In genomic region chr4:183517781-183518180, GRCh38 we compare ENCODE assay signal across 21 cellular contexts.
"Had no signal": no experiment of that assay in that cellular context is flagged by ENCODE, and none has a peak within 500 bp of the region (broad histone marks: within the 10 kb centered on the region; RNA-seq: fewer than 3 reads in every experiment).

No MANE protein-coding gene starts in this region.

- H3K9me3 ChIP-seq: colonic mucosa, esophagus squamous epithelium, left ventricle myocardium inferior, lower lobe of right lung, psoas muscle, right lobe of liver, suprapubic skin, thyroid gland had no signal

- DNase-seq: colonic mucosa; dermis blood vessel endothelial cell; esophagus squamous epithelium; foreskin keratinocyte; immature natural killer cell; kidney; left cardiac atrium; left ventricle myocardium inferior; lower lobe of right lung; midbrain; naive B cell; occipital lobe; psoas muscle; retina; right lobe of liver; stimulated activated CD4-positive, alpha-beta T cell treated with anti-CD3 and anti-CD28 coated beads, Interleukin-4, amount 100 ng/mL, for 1 hour; stimulated activated CD8-positive, alpha-beta memory T cell treated with anti-CD3 and anti-CD28 coated beads, Interleukin-4, amount 100 ng/mL, for 48 hours; stimulated activated naive CD8-positive, alpha-beta T cell treated with anti-CD3 and anti-CD28 coated beads, Interleukin-15, Interleukin-2, amounts not matched to agents 100 U/mL and 50 U/mL, for 24 hours; thyroid gland had no signal

- H3K27ac ChIP-seq: colonic mucosa, esophagus squamous epithelium, foreskin keratinocyte, left ventricle myocardium inferior, lower lobe of right lung, psoas muscle, right lobe of liver, suprapubic skin, thyroid gland had no signal

- H3K36me3 ChIP-seq: colonic mucosa, left ventricle myocardium inferior, lower lobe of right lung, right lobe of liver, suprapubic skin, thyroid gland had no signal

- ATAC-seq: foreskin keratinocyte; left cardiac atrium; lower lobe of right lung; psoas muscle; right lobe of liver; stimulated activated effector memory CD8-positive, alpha-beta T cell treated with anti-CD3 and anti-CD28 coated beads, Interleukin-12 subunit alpha, Interleukin-12 subunit beta, amount 100 ng/mL, for 72 hours; stimulated activated naive CD8-positive, alpha-beta T cell treated with anti-CD3 and anti-CD28 coated beads, Interleukin-15, Interleukin-2, amounts not matched to agents 100 U/mL and 50 U/mL, for 24 hours had no signal

- H3K4me1 ChIP-seq: colonic mucosa, esophagus squamous epithelium, foreskin keratinocyte, left ventricle myocardium inferior, lower lobe of right lung, psoas muscle, right lobe of liver, suprapubic skin, thyroid gland had no signal

- H3K27me3 ChIP-seq: colonic mucosa, esophagus squamous epithelium, right lobe of liver, suprapubic skin, thyroid gland had no signal

- H3K4me3 ChIP-seq: colonic mucosa, esophagus squamous epithelium, left ventricle myocardium inferior, lower lobe of right lung, psoas muscle, right lobe of liver, suprapubic skin, thyroid gland had no signal
